ENCODE assay signal across 8 cellular contexts in genomic region chr1:225999912-226000337, GRCh38. TPM values are rescaled to one million over a fixed set of nuclear protein-coding genes. Genes with fewer than 3 reads are reported as not detected.
DNase-seq lines count a peak whose midpoint lies in the region; ATAC-seq, FAIRE-seq and TF ChIP-seq lines count a peak whose summit lies in the region.

No MANE protein-coding gene starts in this region.

- peaks cover 9% of the 10 kb centered on the region for H3K36me3 ChIP-seq in CD8-positive, alpha-beta T cell (ENCODE audit: insufficient read depth, low read length)
- peaks cover 0 to 10% (median 2%) of the 10 kb centered on the region in 3 donors for H3K36me3 ChIP-seq in esophagus squamous epithelium

- peak overlapping the region; percentile 99 for H3K27ac ChIP-seq in CD8-positive, alpha-beta T cell (ENCODE audit: low read depth, low read length)
- H3K27ac ChIP-seq in esophagus squamous epithelium, result peak overlapping the region; percentile 82 to 97 (median 94)

- 48 to 59% methylated on average over 10 of the region's 10 CpGs for WGBS in esophagus squamous epithelium, 2 donors

- peak overlapping the region; percentile 100 for H3K27ac Mint-ChIP-seq in CD8-positive, alpha-beta T cell
- H3K27ac Mint-ChIP-seq in T-helper 17 cell, result peak overlapping the region; percentile 100

- peak overlapping the region; percentile 100 for H3K4me3 Mint-ChIP-seq in CD8-positive, alpha-beta T cell
- peak overlapping the region; percentile 100 for H3K4me3 Mint-ChIP-seq in T-helper 17 cell

- peaks cover 90% of the 10 kb centered on the region for H3K4me1 ChIP-seq in CD8-positive, alpha-beta T cell (ENCODE audit: insufficient read depth, low read length)
- H3K4me1 ChIP-seq in esophagus squamous epithelium, result peaks cover 21 to 73% (median 21%) of the 10 kb centered on the region in 3 donors

- DNase-seq in CD8-positive, alpha-beta T cell, result peak in 1 of 7 experiments; percentile 76
- DNase-seq in GM19239 (ENCODE audit: insufficient read length, low spot score) (no peak), T-helper 17 cell (no peak), esophagus squamous epithelium (lab: John Stamatoyannopoulos, UW) (no peak), pons (ENCODE audit: low spot score) (peak; percentile 50), foreskin melanocyte (no peak), OCI-M2 (lab: John Stamatoyannopoulos, UW; ENCODE audit: unreplicated experiment) (no peak)

- no peaks in the 10 kb centered on the region for H3K27me3 ChIP-seq in CD8-positive, alpha-beta T cell (ENCODE audit: insufficient read depth, low read length)
- no peaks in the 10 kb centered on the region for H3K27me3 ChIP-seq in esophagus squamous epithelium

- peak overlapping the region; percentile 66 for H3K4me3 ChIP-seq in CD8-positive, alpha-beta T cell (ENCODE audit: low read depth, low read length)
- peak overlapping the region; percentile 8 to 93 (median 86) for H3K4me3 ChIP-seq in esophagus squamous epithelium

- TF ChIP-seq POLR2A in esophagus squamous epithelium (IDR thresholded peaks at IDR 0.05), result no peak

- no peaks in the 10 kb centered on the region for H3K27me3 Mint-ChIP-seq in CD8-positive, alpha-beta T cell (ENCODE audit: low read depth)
- H3K27me3 Mint-ChIP-seq in T-helper 17 cell, result no peaks in the 10 kb centered on the region

- CTCF ChIA-PET in CD8-positive, alpha-beta T cell (lab: Charles Lee), result interaction anchor here (0.8 to 2.0 kb wide), 4 partner anchors 12 to 65 kb away, joined by 3 to 16 read pairs (median 10); partner anchors contain the start of gene H3-3A

- peak; percentile 42 for ATAC-seq in CD8-positive, alpha-beta T cell
- ATAC-seq in HG03196 (IDR thresholded peaks at IDR 0.05; ENCODE audit: unreplicated experiment) (peak; percentile 40), T-helper 17 cell (peak; percentile 53)

- POLR2A ChIA-PET in CD8-positive, alpha-beta T cell (lab: Charles Lee), result interaction anchor here (0.6 to 3.1 kb wide), 36 partner anchors 11 to 1818 kb away, joined by 3 to 195 read pairs (median 6); partner anchors contain the start of genes H3-3A, LBR, LIN9 and PYCR2

- H3K9me3 ChIP-seq in CD8-positive, alpha-beta T cell (ENCODE audit: low read length), result no peaks in the 10 kb centered on the region
- H3K9me3 ChIP-seq in T-helper 17 cell (ENCODE audit: control insufficient read depth, low read length, poor library complexity, severe bottlenecking) (no peaks in the 10 kb centered on the region), esophagus squamous epithelium (no peaks in the 10 kb centered on the region)

- FAIRE-seq in GM19239 (lab: Jason Lieb, UNC), result peak; percentile 92

- H3K36me3 Mint-ChIP-seq in CD8-positive, alpha-beta T cell, result peaks cover 29% of the 10 kb centered on the region
- H3K36me3 Mint-ChIP-seq in T-helper 17 cell (ENCODE audit: low read depth), result peaks cover 3% of the 10 kb centered on the region

- peaks cover 76% of the 10 kb centered on the region for H3K4me1 Mint-ChIP-seq in CD8-positive, alpha-beta T cell (ENCODE audit: low read depth)
- H3K4me1 Mint-ChIP-seq in T-helper 17 cell, result peaks cover 41% of the 10 kb centered on the region

- intact Hi-C loops in CD8-positive, alpha-beta T cell (cut with DNase I, micrococcal nuclease), result loop anchor here (1.0 to 10.0 kb wide), 14 partner anchors 62 to 937 kb away; partner anchors contain the start of genes ACBD3 (in 2 of the 2), H3-3A (in 2 of the 2), LBR (in 2 of the 2) and PYCR2 (in 2 of the 2)
- intact Hi-C loops in esophagus squamous epithelium (cut with DNase I), result loop anchor here (5.0 to 10.0 kb wide), 2 partner anchors 65 to 112 kb away; partner anchors contain the start of gene H3-3A

- no peak for TF ChIP-seq CTCF in CD8-positive, alpha-beta T cell (IDR thresholded peaks at IDR 0.05)
- no peak for TF ChIP-seq CTCF in esophagus squamous epithelium (IDR thresholded peaks at IDR 0.05)

- no peaks in the 10 kb centered on the region for H3K9me3 Mint-ChIP-seq in CD8-positive, alpha-beta T cell

RNA-seq across cellular contexts. Expression of gene SDE2, which starts 0.8 kb away (rescaled TPM):
- 10 to 100 TPM; 53.3 to 55.3 TPM for total RNA-seq in CD8-positive, alpha-beta T cell
- total RNA-seq in T-helper 17 cell (10 to 100 TPM; 31.7 to 37.6 TPM), esophagus squamous epithelium (10 to 100 TPM; 10.5 to 18.7 (median 14.1) TPM)

RNA-seq across cellular contexts. Expression of gene LEFTY2, which starts 58.9 kb away (rescaled TPM):
- not detected for total RNA-seq in CD8-positive, alpha-beta T cell
- total RNA-seq in T-helper 17 cell, result not detected
- total RNA-seq in esophagus squamous epithelium, result not detected
